ENCODE assay signal across 9 cellular contexts in the genomic region with DNA sequence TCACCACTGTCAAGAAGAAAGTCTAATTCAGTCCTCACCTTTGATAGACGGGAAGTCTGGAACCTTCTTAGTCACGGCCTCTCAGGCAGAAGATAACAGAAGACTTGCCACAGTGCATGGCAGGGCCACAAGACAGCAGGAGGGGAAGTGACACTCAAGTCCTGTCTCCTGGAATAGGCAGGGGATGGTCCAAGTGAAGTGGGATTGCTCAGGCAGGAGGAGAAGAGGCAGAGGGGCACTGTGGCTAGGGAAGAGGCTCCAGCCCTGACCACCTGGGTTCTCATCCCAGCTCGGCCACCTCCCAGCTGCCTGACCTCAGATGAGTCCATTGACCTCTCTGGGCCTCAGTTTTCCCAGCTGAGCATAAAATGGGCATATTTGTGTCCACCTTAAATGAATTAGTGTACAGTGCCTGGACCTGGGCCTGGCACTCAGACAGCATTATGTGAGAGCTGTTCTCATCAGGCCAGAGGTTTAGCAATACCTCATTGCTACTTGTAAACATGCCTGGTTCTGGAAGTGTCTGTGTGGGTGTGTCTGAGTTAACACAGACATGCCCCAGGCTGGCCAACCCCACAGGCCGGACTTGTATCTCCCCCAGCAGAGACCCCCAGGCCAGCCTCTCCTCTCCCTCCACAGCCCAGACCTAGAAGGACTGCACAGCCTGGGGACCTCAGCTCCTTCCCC. TPM values are rescaled to one million over a fixed set of nuclear protein-coding genes. Genes with fewer than 3 reads are reported as not detected.
A peak's percentile ranks its signal among the peaks of the same experiment; 100 is the strongest.
DNase-seq lines count a peak whose midpoint lies in the region; ATAC-seq and TF ChIP-seq lines count a peak whose summit lies in the region.
"Had no signal": no experiment of that assay in that cellular context is flagged by ENCODE, and none has a peak within 500 bp of the region (broad histone marks: within the 10 kb centered on the region; RNA-seq: fewer than 3 reads in every experiment).

No MANE protein-coding gene starts in this region.

- no peak overlapping the region for H4K91ac ChIP-seq in neuronal stem cell (ENCODE audit: low read depth, low read length, poor library complexity)

- no peak overlapping the region for H3K4ac ChIP-seq in neuronal stem cell (ENCODE audit: low read length)

- TF ChIP-seq CTCF in GM13977 (IDR thresholded peaks at IDR 0.05; ENCODE audit: extremely low read depth, insufficient read depth, missing control alignments): no peak
- TF ChIP-seq CTCF in MM.1S (IDR thresholded peaks at IDR 0.05; ENCODE audit: low read length): no peak
- no peak for TF ChIP-seq CTCF in esophagus muscularis mucosa (IDR thresholded peaks at IDR 0.05)

- no peaks in the 10 kb centered on the region for H3F3A ChIP-seq in MM.1S (ENCODE audit: insufficient read depth, low read length)

- no peak overlapping the region for H3K23ac ChIP-seq in neuronal stem cell (ENCODE audit: low read depth, low read length, poor library complexity)

- no peak overlapping the region for H2AK5ac ChIP-seq in neuronal stem cell (ENCODE audit: low read depth, low read length)

- no peaks in the 10 kb centered on the region for H3K79me2 ChIP-seq in MM.1S (ENCODE audit: low read length)

- no peaks in the 10 kb centered on the region for H4K20me1 ChIP-seq in MM.1S (ENCODE audit: insufficient read depth, low read length)

- H2BK12ac ChIP-seq in neuronal stem cell (ENCODE audit: low read length): no peak overlapping the region

- H2BK120ac ChIP-seq in neuronal stem cell (ENCODE audit: low read depth, low read length): no peak overlapping the region

- peaks cover 18% of the 10 kb centered on the region for H3K4me1 ChIP-seq in MM.1S (ENCODE audit: low read length)
- H3K4me1 ChIP-seq in esophagus muscularis mucosa: peaks cover 9 to 24% (median 17%) of the 10 kb centered on the region in 4 donors
- peaks cover 5 to 7% of the 10 kb centered on the region in 2 donors for H3K4me1 ChIP-seq in neuronal stem cell (ENCODE audit: control insufficient read depth in 2 of 2, insufficient read depth in 1 of 2, low read depth in 1 of 2, low read length in 2 of 2)
- H3K4me1 ChIP-seq: ascending aorta had no signal

- no peaks in the 10 kb centered on the region for H3K9me2 ChIP-seq in MM.1S (replicated peaks; ENCODE audit: insufficient read depth, low read length)

- H3K9ac ChIP-seq in MM.1S (ENCODE audit: low read length): no peak overlapping the region
- H3K9ac ChIP-seq in neuronal stem cell (ENCODE audit: low read depth, low read length, poor library complexity): no peak overlapping the region

- H3K4me3 ChIP-seq in MM.1S (ENCODE audit: low read length) (no peak overlapping the region), esophagus muscularis mucosa (no peak overlapping the region), neuronal stem cell (ENCODE audit: low read length in 2 of 2) (no peak overlapping the region)
- H3K4me3 ChIP-seq: ascending aorta had no signal

- no peak for TF ChIP-seq EP300 in esophagus muscularis mucosa (IDR thresholded peaks at IDR 0.05)

- H2BK15ac ChIP-seq in neuronal stem cell (ENCODE audit: low read length): no peak overlapping the region

- no peak overlapping the region for H3K18ac ChIP-seq in neuronal stem cell (ENCODE audit: low read length)

- no peaks in the 10 kb centered on the region for H3K79me1 ChIP-seq in neuronal stem cell (ENCODE audit: low read depth, low read length)

- no peak overlapping the region for H2BK5ac ChIP-seq in neuronal stem cell (ENCODE audit: low read length)

- no peaks in the 10 kb centered on the region for H3K9me3 ChIP-seq in MM.1S (replicated peaks; ENCODE audit: insufficient read depth, low read length)
- H3K9me3 ChIP-seq in esophagus muscularis mucosa: no peaks in the 10 kb centered on the region
- no peaks in the 10 kb centered on the region for H3K9me3 ChIP-seq in neuronal stem cell (replicated peaks in 1 of 2; ENCODE audit: control insufficient read depth in 2 of 2, insufficient read depth in 1 of 2, low read depth in 1 of 2, low read length in 2 of 2)
- H3K9me3 ChIP-seq: ascending aorta had no signal

- DNase-seq in GM13977 (ENCODE audit: low spot score): peak; percentile 4
- DNase-seq in MM.1S: no peak
- peak; percentile 89 for DNase-seq in esophagus muscularis mucosa (ENCODE audit: extremely low spot score)
- DNase-seq in neuronal stem cell (ENCODE audit: low spot score): no peak
- DNase-seq in LoVo (ENCODE audit: low spot score): no peak
- no peak for DNase-seq in iPS-NIHi11 (ENCODE audit: low spot score)
- DNase-seq in amygdala (lab: John Stamatoyannopoulos, UW): no peak

- H3K36me3 ChIP-seq in MM.1S (replicated peaks; ENCODE audit: insufficient read depth, low read length) (no peaks in the 10 kb centered on the region), esophagus muscularis mucosa (no peaks in the 10 kb centered on the region), neuronal stem cell (replicated peaks in 1 of 2; ENCODE audit: control insufficient read depth in 2 of 2, insufficient read depth in 2 of 2, low read length in 2 of 2) (no peaks in the 10 kb centered on the region)
- H3K36me3 ChIP-seq: ascending aorta had no signal

- H3K27me3 ChIP-seq in MM.1S (replicated peaks; ENCODE audit: insufficient read depth, low read length) (no peaks in the 10 kb centered on the region), esophagus muscularis mucosa (peaks cover 0 to 42% (median 3%) of the 10 kb centered on the region in 4 donors), neuronal stem cell (ENCODE audit: control insufficient read depth in 3 of 3, insufficient read depth in 3 of 3, low read depth in 1 of 3, low read length in 3 of 3) (peaks cover 0 to 14% (median 0%) of the 10 kb centered on the region in 3 experiments)

- in situ Hi-C loops in GM13977 (cut with MboI; ENCODE audit: low pct_unique_long_range_greater_than_20kb, low sequenced_read_pairs, unreplicated experiment): no loop called here

- peak overlapping the region; percentile 43; the same call in 1 of the 2 replicates for H2AFZ ChIP-seq in MM.1S (ENCODE audit: low read length)
- peak overlapping the region; percentile 88 for H2AFZ ChIP-seq in neuronal stem cell (ENCODE audit: low read length)

- no peak overlapping the region for H3K4me2 ChIP-seq in MM.1S (ENCODE audit: low read depth, low read length)
- H3K4me2 ChIP-seq in neuronal stem cell (ENCODE audit: insufficient read depth, low read length, poor library complexity, severe bottlenecking): no peak overlapping the region

- intact Hi-C loops in esophagus muscularis mucosa (cut with DNase I): no loop called here

- no peak overlapping the region for H3K27ac ChIP-seq in MM.1S (ENCODE audit: low read length)
- H3K27ac ChIP-seq in esophagus muscularis mucosa (replicated peaks in 1 of 4): no peak overlapping the region
- no peak overlapping the region for H3K27ac ChIP-seq in neuronal stem cell (replicated peaks; ENCODE audit: low read length)
- H3K27ac ChIP-seq: ascending aorta had no signal

- no peak for ATAC-seq in GM19328 (IDR thresholded peaks at IDR 0.05; ENCODE audit: unreplicated experiment)

- no peak overlapping the region for H3K14ac ChIP-seq in neuronal stem cell (ENCODE audit: low read length)

- 76% methylated on average over 4 of the region's 4 CpGs for WGBS in esophagus muscularis mucosa
- no CpG with 5 or more reads among the region's 4 CpGs for WGBS in neuronal stem cell (ENCODE audit: extremely low coverage in 2 of 2, insufficient read length in 2 of 2, insufficient replicate concordance in 1 of 2), 2 donors

- H4K8ac ChIP-seq in neuronal stem cell (ENCODE audit: low read depth, low read length): no peak overlapping the region

- TF ChIP-seq POLR2A in esophagus muscularis mucosa (IDR thresholded peaks at IDR 0.05; ENCODE audit: low read depth): no peak

RNA-seq across cellular contexts. Expression of gene PCSK6, which starts 11.5 kb away (rescaled TPM):
- total RNA-seq in esophagus muscularis mucosa: 10 to 100 TPM; 13.6 to 24.1 (median 15.3) TPM
- 2.0 TPM for polyA plus RNA-seq in neuronal stem cell (2013, experiment 1 of 2)
- 1.8 TPM for polyA plus RNA-seq in neuronal stem cell (2013, experiment 2 of 2)

Comparison
In these comparisons a context has a peak if more than half of its experiments do, and no peak if none do; other contexts are left out.
1. DNase-seq: peak in GM13977 (single experiment) and esophagus muscularis mucosa (single experiment); none in MM.1S (single experiment), neuronal stem cell (single experiment), LoVo (single experiment), iPS-NIHi11 (single experiment) and amygdala (0 of 56).